In the genomic region with DNA sequence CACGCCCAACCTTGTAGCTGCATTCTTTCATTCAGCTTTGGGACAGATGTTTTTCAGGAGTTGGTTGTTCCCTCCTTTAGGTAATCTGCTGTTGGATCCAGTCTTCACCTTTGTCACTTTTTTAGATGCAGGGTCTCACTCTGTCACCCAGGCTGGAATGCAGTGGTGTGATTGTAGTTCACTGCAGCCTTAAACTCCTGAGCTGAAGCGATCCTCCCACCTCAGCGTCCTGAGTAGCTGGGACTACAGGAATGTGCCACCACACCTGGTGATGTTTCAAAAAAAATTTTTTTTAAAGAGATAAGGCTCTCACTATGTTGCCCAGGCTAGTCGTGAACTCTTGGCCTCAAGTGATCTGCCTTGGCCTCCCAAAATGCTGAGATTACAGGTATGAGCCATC, we compare ENCODE assay signal across 8 cellular contexts.
"Had no signal": no experiment of that assay in that cellular context is flagged by ENCODE, and none has a peak within 500 bp of the region (broad histone marks: within the 10 kb centered on the region; RNA-seq: fewer than 3 reads in every experiment).

No MANE protein-coding gene starts in this region.

- H2AFZ ChIP-seq: GM23248, GM23338 had no signal

- DNase-seq: GM23248, GOT3, H7, H9, HCEC 1CT, HFFc6 had no signal

- H3K9ac ChIP-seq: GM23248 had no signal

- H3K27ac ChIP-seq: GM23248 had no signal

- H3K36me3 ChIP-seq: HAP-1 had no signal

- H3K9me3 ChIP-seq: HAP-1 had no signal

- H3K4me3 ChIP-seq: GM23248, GM23338, HAP-1 had no signal

- H3K4me1 ChIP-seq: HAP-1 had no signal

- H3K4me2 ChIP-seq: GM23338 had no signal
